In genomic region chr20:58870293-58871014, GRCh38 we compare ENCODE assay signal across 8 cellular contexts. TPM values are rescaled to one million over a fixed set of nuclear protein-coding genes. Genes with fewer than 3 reads are reported as not detected.
DNase-seq lines count a peak whose midpoint lies in the region; ATAC-seq, FAIRE-seq and TF ChIP-seq lines count a peak whose summit lies in the region.

No MANE protein-coding gene starts in this region.

- H3K36me3 Mint-ChIP-seq in activated naive CD4-positive, alpha-beta T cell treated with anti-CD3 and anti-CD28 coated beads, Interleukin-2, amount 10 ng/mL, durations not matched to agents 7 days and 5 days = no peaks in the 10 kb centered on the region

- H3K4me2 ChIP-seq in KMS-11 = peak overlapping the region; percentile 2; the same call in 1 of the 2 replicates

- H2AFZ ChIP-seq in KMS-11 (ENCODE audit: low read depth) = no peak overlapping the region

- peak; percentile 98 for TF ChIP-seq CTCF in KMS-11 (conservative IDR thresholded peaks at IDR 0.05; ENCODE audit: low read depth, low read length)
- TF ChIP-seq CTCF in pancreas (IDR thresholded peaks at IDR 0.05) = peak; percentile 65 to 89 (median 84)

- 50 to 52% methylated on average over 7 of the region's 7 CpGs for WGBS in pancreas, 2 donors

- no peaks in the 10 kb centered on the region for H3K36me3 ChIP-seq in KMS-11 (ENCODE audit: insufficient read depth)
- no peaks in the 10 kb centered on the region for H3K36me3 ChIP-seq in pancreas

- ATAC-seq in pancreas = peak; percentile 95 to 99 (median 97)
- no peak for ATAC-seq in HG03196 (IDR thresholded peaks at IDR 0.05; ENCODE audit: unreplicated experiment)

- H3K27me3 ChIP-seq in KMS-11 (ENCODE audit: insufficient read depth, low read depth) (no peaks in the 10 kb centered on the region), pancreas (no peaks in the 10 kb centered on the region)

- no peak overlapping the region for H3K4me3 Mint-ChIP-seq in activated naive CD4-positive, alpha-beta T cell treated with anti-CD3 and anti-CD28 coated beads, Interleukin-2, amount 10 ng/mL, durations not matched to agents 7 days and 5 days

- CTCF ChIA-PET in activated naive CD4-positive, alpha-beta T cell treated with anti-CD3 and anti-CD28 coated beads, Interleukin-2, amount 10 ng/mL, durations not matched to agents 7 days and 5 days (lab: Charles Lee) = interaction anchor here (0.7 to 1.9 kb wide), 15 partner anchors 9 to 625 kb away, joined by 3 to 10 read pairs (median 3); partner anchors contain the start of gene GNAS

- H3K9ac ChIP-seq in KMS-11 = no peak overlapping the region

- H3K4me3 ChIP-seq in KMS-11 (IDR thresholded peaks at IDR 0.05; ENCODE audit: insufficient read depth, low read depth, low read length) (no peak overlapping the region), pancreas (no peak overlapping the region)

- no peaks in the 10 kb centered on the region for H3K9me3 ChIP-seq in pancreas

- no peak overlapping the region for H3K27ac Mint-ChIP-seq in activated naive CD4-positive, alpha-beta T cell treated with anti-CD3 and anti-CD28 coated beads, Interleukin-2, amount 10 ng/mL, durations not matched to agents 7 days and 5 days

- FAIRE-seq in pancreas (lab: Jason Lieb, UNC) = no peak

- no peaks in the 10 kb centered on the region for H3K9me3 Mint-ChIP-seq in activated naive CD4-positive, alpha-beta T cell treated with anti-CD3 and anti-CD28 coated beads, Interleukin-2, amount 10 ng/mL, durations not matched to agents 7 days and 5 days

- peaks cover 12% of the 10 kb centered on the region for H3K4me1 Mint-ChIP-seq in activated naive CD4-positive, alpha-beta T cell treated with anti-CD3 and anti-CD28 coated beads, Interleukin-2, amount 10 ng/mL, durations not matched to agents 7 days and 5 days

- intact Hi-C loops in pancreas (cut with DNase I) = loop anchor here in 2 of 3 donors (5.0 to 10.0 kb wide), 2 partner anchors 352 to 354 kb away; no protein-coding TSS in a partner anchor

- no peaks in the 10 kb centered on the region for H3K79me2 ChIP-seq in KMS-11 (ENCODE audit: insufficient read depth, low read depth)

- no peak overlapping the region for H3K27ac ChIP-seq in KMS-11
- no peak overlapping the region for H3K27ac ChIP-seq in pancreas

- no peaks in the 10 kb centered on the region for H4K20me1 ChIP-seq in KMS-11 (ENCODE audit: insufficient read depth)

- DNase-seq in Daoy (ENCODE audit: low read depth) (peak; percentile 69), RPMI8226 (peak; percentile 58), glomerular visceral epithelial cell (ENCODE audit: extremely low spot score) (peak; percentile 72), pancreas (peak; percentile 69 to 87 (median 80)), OCI-M2 (lab: John Stamatoyannopoulos, UW; ENCODE audit: unreplicated experiment) (no peak)
- DNase-seq in activated naive CD4-positive, alpha-beta T cell treated with anti-CD3 and anti-CD28 coated beads, Interleukin-2, amount 10 ng/mL, durations not matched to agents 7 days and 5 days = peak; percentile 69

- H3K27me3 Mint-ChIP-seq in activated naive CD4-positive, alpha-beta T cell treated with anti-CD3 and anti-CD28 coated beads, Interleukin-2, amount 10 ng/mL, durations not matched to agents 7 days and 5 days = peaks cover 41% of the 10 kb centered on the region

- H3K4me1 ChIP-seq in KMS-11 (ENCODE audit: low read depth, poor library complexity, severe bottlenecking) = peaks cover 12% of the 10 kb centered on the region
- H3K4me1 ChIP-seq in pancreas = no peaks in the 10 kb centered on the region

RNA-seq across cellular contexts. Expression of gene GNAS, which starts 17.9 kb away (rescaled TPM):
- total RNA-seq in Daoy (2014; rRNA removed; shearing (Covaris generic)) = 286 and 344 TPM in 2 replicates
- 100 to 1,000 TPM; 349 to 850 (median 535) TPM for total RNA-seq in pancreas
- 1,000 to 10,000 TPM; 1,207 to 2,220 TPM for polyA plus RNA-seq in pancreas

RNA-seq across cellular contexts. Expression of gene GNAS-AS1, which starts 19.8 kb away (rescaled TPM):
- 1.3 and 3.1 TPM in 2 replicates for total RNA-seq in Daoy (2014; rRNA removed; shearing (Covaris generic))
- under 1 TPM; 0.47 to 0.84 (median 0.53) TPM for total RNA-seq in pancreas
- 1 to 10 TPM in 1 of 2 donors, under 1 TPM in 1; 0.68 to 2.8 TPM for polyA plus RNA-seq in pancreas
